In the genomic region with DNA sequence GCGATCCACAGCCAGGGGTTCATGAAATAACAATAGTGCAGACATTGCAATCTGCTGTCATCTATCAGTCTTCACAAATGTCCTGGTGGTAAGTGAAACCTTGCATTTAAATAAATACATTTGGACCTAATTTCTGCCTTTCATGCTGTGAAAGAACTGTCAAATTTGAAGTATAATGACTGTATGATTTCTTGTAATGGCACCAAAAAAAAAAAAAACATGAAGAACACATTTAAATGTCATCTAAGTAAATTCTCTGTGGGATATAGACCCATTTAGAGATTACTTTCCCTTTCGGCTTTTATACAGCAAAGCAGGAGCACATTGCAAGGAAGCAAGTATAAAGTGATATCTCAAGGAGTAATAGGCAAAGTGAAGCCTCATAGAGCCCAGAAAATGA, we compare ENCODE assay signal across 34 cellular contexts.
"Had no signal": no experiment of that assay in that cellular context is flagged by ENCODE, and none has a peak within 500 bp of the region (broad histone marks: within the 10 kb centered on the region; RNA-seq: fewer than 3 reads in every experiment).

No MANE protein-coding gene starts in this region.

- DNase-seq: Karpas-422, Kasumi-1, MG63, MM.1S, MV-4-11, NCI-H1048, NCI-H1092, NCI-H1092 treated with DMSO at 0.1 percent for 48 hours, NCI-H1105, NCI-H1105 treated with DMSO at 0.1 percent for 48 hours, NCI-H1417, NCI-H1417 treated with DMSO at 0.1 percent for 48 hours, NCI-H1436, NCI-H1436 treated with DMSO at 0.1 percent for 48 hours, NCI-H146, NCI-H1694, NCI-H1694 treated with DMSO at 0.1 percent for 48 hours, NCI-H187, NCI-H187 treated with DMSO at 0.1 percent for 48 hours, NCI-H1930, NCI-H2029, NCI-H2029 treated with DMSO at 0.1 percent for 48 hours, NCI-H2081, NCI-H2081 treated with DMSO at 0.1 percent for 48 hours, NCI-H2107, NCI-H2171, NCI-H2171 treated with DMSO at 0.1 percent for 48 hours, NCI-H2227 treated with DMSO at 0.1 percent for 48 hours, NCI-H226, NCI-H345, NCI-H446, NCI-H446 treated with DMSO at 0.1 percent for 48 hours, NCI-H510A had no signal

- H3K27me3 ChIP-seq: MG63 had no signal

- H3K4me3 ChIP-seq: MG63 had no signal

- H3K9ac ChIP-seq: KMS-11 had no signal

- H3K36me3 ChIP-seq: MG63 had no signal

- H3K27ac ChIP-seq: KMS-11 had no signal

- H3K9me3 ChIP-seq: MG63 had no signal

- H3K4me2 ChIP-seq: KMS-11 had no signal
